In genomic region chr6:144219056-144219685, GRCh38 we compare ENCODE assay signal across 8 cellular contexts.
DNase-seq lines count a peak whose midpoint lies in the region; ATAC-seq, FAIRE-seq and TF ChIP-seq lines count a peak whose summit lies in the region.

No MANE protein-coding gene starts in this region.

- H3K9me3 ChIP-seq in H1 (ENCODE audit: insufficient read depth in 2 of 2, low read depth in 1 of 2, low read length in 1 of 2), result no peaks in the 10 kb centered on the region
- H3K9me3 ChIP-seq in neural progenitor cell (ENCODE audit: low read depth), result no peaks in the 10 kb centered on the region

- peaks cover 22% of the 10 kb centered on the region for H3F3A ChIP-seq in neural progenitor cell (ENCODE audit: low read depth)

- no peak overlapping the region for H3K4me3 Mint-ChIP-seq in neural progenitor cell

- no peak overlapping the region for H2BK120ac ChIP-seq in H1 (replicated peaks; ENCODE audit: low read depth, low read length)

- CTCF ChIA-PET in H1 (lab: Charles Lee; ENCODE audit: partially characterized antibody), result interaction anchor here (0.6 to 3.7 kb wide), 39 partner anchors 9 to 844 kb away, joined by 3 to 33 read pairs (median 4); no protein-coding TSS in a partner anchor

- no peak overlapping the region for H2BK20ac ChIP-seq in H1 (ENCODE audit: low read length)

- H3K36me3 Mint-ChIP-seq in neural progenitor cell, result peaks cover 2% of the 10 kb centered on the region

- H3K27me3 Mint-ChIP-seq in neural progenitor cell (ENCODE audit: insufficient read depth, low read depth), result peaks cover 20% of the 10 kb centered on the region

- no peak overlapping the region for H4K5ac ChIP-seq in H1 (ENCODE audit: insufficient read length, low read depth, low read length)

- H3K36me3 ChIP-seq in H1 (ENCODE audit: control insufficient read depth in 2 of 4, insufficient read depth in 4 of 4, low read length in 3 of 4), result no peaks in the 10 kb centered on the region
- H3K36me3 ChIP-seq in neural progenitor cell, result no peaks in the 10 kb centered on the region

- in situ Hi-C loops in GM13977 (cut with MboI; ENCODE audit: low pct_unique_long_range_greater_than_20kb, low sequenced_read_pairs, unreplicated experiment), result loop anchor here (10.0 to 25.0 kb wide), 2 partner anchors 124 to 657 kb away; partner anchors contain the start of gene SF3B5

- 66% methylated on average over 3 of the region's 3 CpGs; no CpG with 5 or more reads in 1 of the 2 experiments for WGBS in H1 (ENCODE audit: extremely low coverage in 1 of 2, insufficient coverage in 1 of 2, insufficient read length in 1 of 2, insufficient replicate concordance in 2 of 2, low coverage in 1 of 2, low lambda C conversion rate in 2 of 2, missing lambda C conversion rate in 1 of 2), 2 experiments

- H2BK15ac ChIP-seq in H1 (ENCODE audit: low read length), result no peak overlapping the region

- no peak overlapping the region for H3K23ac ChIP-seq in H1 (ENCODE audit: insufficient read length)

- H3K23me2 ChIP-seq in H1 (ENCODE audit: low read depth, low read length), result peaks cover 4% of the 10 kb centered on the region

- no peak overlapping the region for H3K27ac Mint-ChIP-seq in neural progenitor cell

- DNase-seq in GM13977 (ENCODE audit: low spot score) (peak; percentile 52), NCI-H82 treated with DMSO at 0.1 percent for 48 hours (lab: John Stamatoyannopoulos, UW; ENCODE audit: unreplicated experiment) (peak; percentile 14), H1 (ENCODE audit: low read depth in 1 of 2, low spot score in 2 of 2) (no peak), neural progenitor cell (ENCODE audit: low spot score) (peak; percentile 44), UCSD-AML1 (lab: John Stamatoyannopoulos, UW; ENCODE audit: unreplicated experiment) (no peak), posterior cingulate gyrus (no peak)

- peaks cover 2 to 9% (median 7%) of the 10 kb centered on the region in 4 experiments; a peak in 6 of 7 replicates for H3K4me1 ChIP-seq in H1 (replicated peaks in 1 of 4; ENCODE audit: control insufficient read depth in 3 of 4, insufficient read depth in 4 of 4, low read length in 3 of 4)
- H3K4me1 ChIP-seq in neural progenitor cell, result peaks cover 6% of the 10 kb centered on the region

- no peak overlapping the region for H3K18ac ChIP-seq in H1 (ENCODE audit: extremely low read depth, low read length)

- peaks cover 8% of the 10 kb centered on the region for H3K9me3 Mint-ChIP-seq in neural progenitor cell

- H3K4ac ChIP-seq in H1 (replicated peaks; ENCODE audit: insufficient read length, low read depth, low read length), result no peak overlapping the region

- TF ChIP-seq RAD21 in H1 (IDR thresholded peaks at IDR 0.05 in 1 of 2, conservative IDR thresholded peaks at IDR 0.05 in 1 of 2; ENCODE audit: low read depth in 2 of 2, low read length in 2 of 2), result peak; percentile 49 to 58

- peaks cover 23% of the 10 kb centered on the region for H3K4me1 Mint-ChIP-seq in neural progenitor cell

- H3K27ac ChIP-seq in C4-2B (no peak overlapping the region), H1 (ENCODE audit: low read depth, low read length) (no peak overlapping the region), neural progenitor cell (no peak overlapping the region)

- H3K79me2 ChIP-seq in H1 (ENCODE audit: control insufficient read depth in 1 of 2, insufficient read depth in 2 of 2, low read length in 2 of 2) (no peaks in the 10 kb centered on the region), neural progenitor cell (ENCODE audit: low read depth) (no peaks in the 10 kb centered on the region)

- intact Hi-C loops in posterior cingulate gyrus (cut with DNase I), result loop anchor here (1.0 to 10.0 kb wide), 2 partner anchors 114 to 1516 kb away; partner anchors contain the start of gene EPM2A

- peak; percentile 36 for FAIRE-seq in H1 (lab: Jason Lieb, UNC)

- no peaks in the 10 kb centered on the region for H3K27me3 ChIP-seq in H1 (replicated peaks in 1 of 4; ENCODE audit: control insufficient read depth in 3 of 4, extremely low read depth in 1 of 4, insufficient read depth in 3 of 4, low read length in 3 of 4)
- H3K27me3 ChIP-seq in neural progenitor cell, result no peaks in the 10 kb centered on the region

- no peak overlapping the region for H3K4me3 ChIP-seq in H1 (ENCODE audit: extremely low read depth in 1 of 4, insufficient read depth in 2 of 4, low read depth in 3 of 4, low read length in 4 of 4)
- no peak overlapping the region for H3K4me3 ChIP-seq in neural progenitor cell

- H4K20me1 ChIP-seq in H1 (replicated peaks in 1 of 2; ENCODE audit: control insufficient read depth in 1 of 2, insufficient read depth in 2 of 2, low read length in 2 of 2), result no peaks in the 10 kb centered on the region
- no peaks in the 10 kb centered on the region for H4K20me1 ChIP-seq in neural progenitor cell (ENCODE audit: low read depth)

- POLR2A ChIA-PET in H1 (lab: Charles Lee; ENCODE audit: partially characterized antibody), result interaction anchor here (0.5 to 1.0 kb wide), 2 partner anchors 30 to 121 kb away, joined by 3 read pairs; no protein-coding TSS in a partner anchor

- H3K9ac ChIP-seq in H1 (replicated peaks in 1 of 4; ENCODE audit: extremely low read depth in 1 of 4, low read depth in 3 of 4, low read length in 3 of 4), result no peak overlapping the region
- H3K9ac ChIP-seq in neural progenitor cell, result no peak overlapping the region

- no peak overlapping the region for H2BK5ac ChIP-seq in H1 (ENCODE audit: low read depth, low read length)

- TF ChIP-seq CTCF in C4-2B (conservative IDR thresholded peaks at IDR 0.05) (peak; percentile 79), GM13977 (IDR thresholded peaks at IDR 0.05; ENCODE audit: extremely low read depth, insufficient read depth, missing control alignments) (peak; percentile 62), H1 (IDR thresholded peaks at IDR 0.05; ENCODE audit: control extremely low read depth in 1 of 3, insufficient read depth in 1 of 3, low read depth in 1 of 3, low read length in 3 of 3) (peak in 2 of 3 experiments; percentile 38 to 60; a peak in 2 of 4 replicates), neural progenitor cell (IDR thresholded peaks at IDR 0.05) (peak; percentile 71)

- H4K91ac ChIP-seq in H1 (replicated peaks; ENCODE audit: insufficient read length, low read length), result no peak overlapping the region

- no peak for TF ChIP-seq POLR2A in H1 (IDR thresholded peaks at IDR 0.05; ENCODE audit: control extremely low read depth in 1 of 2, low read depth in 2 of 2, low read length in 2 of 2)

- no peak overlapping the region for H2AK5ac ChIP-seq in H1 (ENCODE audit: low read depth, low read length)

- no peak for ATAC-seq in HG03565 (IDR thresholded peaks at IDR 0.05; ENCODE audit: unreplicated experiment)

- H4K8ac ChIP-seq in H1 (ENCODE audit: extremely low read depth, insufficient read depth, low read length), result no peak overlapping the region

- no peaks in the 10 kb centered on the region for H3K79me1 ChIP-seq in H1 (ENCODE audit: low read depth, low read length)

- no peak overlapping the region for H3K4me2 ChIP-seq in H1 (ENCODE audit: insufficient read depth in 1 of 2, low read depth in 2 of 2, low read length in 2 of 2)
- no peak overlapping the region for H3K4me2 ChIP-seq in neural progenitor cell

- H2AFZ ChIP-seq in H1 (ENCODE audit: low read length) (no peak overlapping the region), neural progenitor cell (replicated peaks) (no peak overlapping the region)

- no peak for TF ChIP-seq EP300 in H1 (IDR thresholded peaks at IDR 0.05; ENCODE audit: borderline replicate concordance in 1 of 2, low read depth in 2 of 2, low read length in 2 of 2)

- no peak overlapping the region for H2BK12ac ChIP-seq in H1 (ENCODE audit: low read depth, low read length)

- no peak overlapping the region for H3K14ac ChIP-seq in H1 (ENCODE audit: insufficient read length)

- no peak overlapping the region for H3K56ac ChIP-seq in H1 (replicated peaks; ENCODE audit: insufficient read length, low read depth, low read length)

TF ChIP-seq in H1, 55 proteins besides CTCF, POLR2A, EP300 and RAD21:
- TF ChIP-seq TBP (IDR thresholded peaks at IDR 0.05; ENCODE audit: low read depth, low read length) (no peak), CHD1 (IDR thresholded peaks at IDR 0.05; ENCODE audit: low read depth, low read length) (no peak), ATF2 (IDR thresholded peaks at IDR 0.05; ENCODE audit: low read length) (no peak)

Comparison
In these comparisons a context has a peak if more than half of its experiments do, and no peak if none do; other contexts are left out.
1. DNase-seq: peak in GM13977 (single experiment), NCI-H82 treated with DMSO at 0.1 percent for 48 hours (single experiment) and neural progenitor cell (single experiment); none in H1 (0 of 2), UCSD-AML1 (single experiment) and posterior cingulate gyrus (0 of 10).
2. Peak in every context shown above with its lines, with median percentiles within 50 percentile points of each other: CTCF ChIP-seq.